In genomic region chr11:105577645-105578044, GRCh38 we compare ENCODE assay signal across 16 cellular contexts. TPM values are rescaled to one million over a fixed set of nuclear protein-coding genes. Genes with fewer than 3 reads are reported as not detected.
DNase-seq lines count a peak whose midpoint lies in the region; ATAC-seq and TF ChIP-seq lines count a peak whose summit lies in the region.
"Had no signal": no experiment of that assay in that cellular context is flagged by ENCODE, and none has a peak within 500 bp of the region (broad histone marks: within the 10 kb centered on the region; RNA-seq: fewer than 3 reads in every experiment).

No MANE protein-coding gene starts in this region.

- no peak overlapping the region for H2BK5ac ChIP-seq in mesendoderm (ENCODE audit: low read length)

- H3K4me1 Mint-ChIP-seq in chondrocyte (ENCODE audit: low read depth): no peaks in the 10 kb centered on the region
- no peaks in the 10 kb centered on the region for H3K4me1 Mint-ChIP-seq in effector memory CD8-positive, alpha-beta T cell (ENCODE audit: low read depth in 2 of 2)

- no peak overlapping the region for H3K56ac ChIP-seq in mesendoderm (ENCODE audit: low read length)

- no peak overlapping the region for H2AK5ac ChIP-seq in mesendoderm (ENCODE audit: low read length)

- WGBS in mesendoderm (ENCODE audit: extremely low coverage, insufficient coverage, low lambda C conversion rate): no CpG with 5 or more reads among the region's 2 CpGs

- H3K23ac ChIP-seq in mesendoderm (ENCODE audit: low read length): no peak overlapping the region

- no peak for TF ChIP-seq POLR2A in HCT116 (IDR thresholded peaks at IDR 0.05; ENCODE audit: borderline replicate concordance, extremely low read depth, insufficient read depth, insufficient read length)

- CTCF ChIA-PET in HCT116 (lab: Charles Lee): no interaction called here

- POLR2A ChIA-PET in HCT116 (lab: Charles Lee): no interaction called here

- no peak overlapping the region for H3K9ac ChIP-seq in HCT116 (ENCODE audit: low read length)
- H3K9ac ChIP-seq in OCI-LY3 (ENCODE audit: low read length): no peak overlapping the region
- no peak overlapping the region for H3K9ac ChIP-seq in mesendoderm (ENCODE audit: low read length)

- H3K4me1 ChIP-seq in HCT116 (ENCODE audit: control insufficient read depth in 1 of 2, insufficient read depth in 2 of 2, low read length in 2 of 2) (no peaks in the 10 kb centered on the region), OCI-LY3 (ENCODE audit: low read length) (no peaks in the 10 kb centered on the region), mesendoderm (ENCODE audit: control insufficient read depth, low read depth, low read length) (no peaks in the 10 kb centered on the region)
- H3K4me1 ChIP-seq: lower lobe of right lung, spleen, testis had no signal

- H3K36me3 Mint-ChIP-seq in chondrocyte (ENCODE audit: low read depth): no peaks in the 10 kb centered on the region
- H3K36me3 Mint-ChIP-seq in effector memory CD8-positive, alpha-beta T cell (ENCODE audit: insufficient read depth): no peaks in the 10 kb centered on the region

- H3K27me3 Mint-ChIP-seq in chondrocyte (ENCODE audit: low read depth): peaks cover 3% of the 10 kb centered on the region
- H3K27me3 Mint-ChIP-seq in effector memory CD8-positive, alpha-beta T cell: no peaks in the 10 kb centered on the region

- H3K9me2 ChIP-seq in HCT116 (ENCODE audit: insufficient read depth): no peaks in the 10 kb centered on the region

- H3K18ac ChIP-seq in mesendoderm (ENCODE audit: low read length): no peak overlapping the region

- intact Hi-C loops in HCT116 (cut with micrococcal nuclease): no loop called here

- no peaks in the 10 kb centered on the region for H3K79me1 ChIP-seq in mesendoderm (ENCODE audit: low read length)

- no peak for TF ChIP-seq RAD21 in HCT116 (IDR thresholded peaks at IDR 0.05; ENCODE audit: low read depth)

- H3K36me3 ChIP-seq in HCT116 (ENCODE audit: control insufficient read depth in 1 of 2, insufficient read depth in 2 of 2, low read length in 2 of 2): no peaks in the 10 kb centered on the region
- H3K36me3 ChIP-seq in OCI-LY3 (replicated peaks; ENCODE audit: low read depth, low read length): no peaks in the 10 kb centered on the region
- H3K36me3 ChIP-seq in mesendoderm (ENCODE audit: control insufficient read depth, insufficient read depth, low read length): no peaks in the 10 kb centered on the region
- H3K36me3 ChIP-seq: lower lobe of right lung, neutrophil, spleen had no signal

- no peak overlapping the region for H2BK15ac ChIP-seq in mesendoderm (replicated peaks; ENCODE audit: low read depth)

- no peak overlapping the region for H2BK120ac ChIP-seq in mesendoderm (ENCODE audit: low read depth, low read length)

- no peak overlapping the region for H4K5ac ChIP-seq in mesendoderm (ENCODE audit: low read length)

- ATAC-seq in HCT116 (peak; percentile 67), HG03460 (IDR thresholded peaks at IDR 0.05; ENCODE audit: unreplicated experiment) (no peak), GM21737 (IDR thresholded peaks at IDR 0.05; ENCODE audit: unreplicated experiment) (no peak)
- no peak for ATAC-seq in effector memory CD8-positive, alpha-beta T cell (replicated peaks)
- ATAC-seq: lower lobe of right lung had no signal

- BruUV-seq in HCT116 (replicated peaks; lab: Mats Ljungman, UMichigan): no TSS peak

- no peak overlapping the region for H4K8ac ChIP-seq in mesendoderm (ENCODE audit: low read depth, low read length)

- no peak for DNase-seq in HCT116 (ENCODE audit: low read depth, low spot score)
- DNase-seq in chondrocyte (ENCODE audit: low spot score): no peak
- DNase-seq in mesendoderm: peak; percentile 24
- no peak for DNase-seq in activated naive CD4-positive, alpha-beta T cell treated with Interleukin-2 at 50 U/mL for 16 hours
- no peak for DNase-seq in effector memory CD8-positive, alpha-beta T cell
- DNase-seq: activated CD4-positive, alpha-beta T cell treated with anti-CD3 and anti-CD28 coated beads, Interleukin-2, amount 50 U/mL, for 1 hour; KG1; lower lobe of right lung; NCI-H187; NK-92 treated with Interleukin-12 subunit alpha and Interleukin-12 subunit beta, amount 100 ng/mL, for 24 hours; spleen; testis had no signal

- H3K4me3 Mint-ChIP-seq in chondrocyte (ENCODE audit: unreplicated experiment): no peak overlapping the region
- no peak overlapping the region for H3K4me3 Mint-ChIP-seq in effector memory CD8-positive, alpha-beta T cell

- RAD21 ChIA-PET in HCT116 (lab: Charles Lee; ENCODE audit: low non-redundant PET in 1 of 2, low total read pairs in 2 of 2, uncharacterized antibody in 2 of 2, unreplicated experiment in 2 of 2): no interaction called here

- H3K27ac ChIP-seq in HCT116 (ENCODE audit: low read depth, low read length) (no peak overlapping the region), OCI-LY3 (ENCODE audit: low read length) (no peak overlapping the region), mesendoderm (ENCODE audit: low read depth, low read length) (no peak overlapping the region)
- H3K27ac ChIP-seq: lower lobe of right lung, neutrophil, spleen, testis had no signal

- H3K27ac Mint-ChIP-seq in chondrocyte (ENCODE audit: unreplicated experiment): no peak overlapping the region
- H3K27ac Mint-ChIP-seq in effector memory CD8-positive, alpha-beta T cell: no peak overlapping the region

- H3K4ac ChIP-seq in mesendoderm (ENCODE audit: low read depth, low read length): no peak overlapping the region

- H3K27me3 ChIP-seq in HCT116 (ENCODE audit: insufficient read depth, low read length) (no peaks in the 10 kb centered on the region), OCI-LY3 (ENCODE audit: low read depth, low read length) (no peaks in the 10 kb centered on the region), mesendoderm (ENCODE audit: insufficient read depth, low read length, poor library complexity) (no peaks in the 10 kb centered on the region)
- H3K27me3 ChIP-seq: neutrophil, spleen, testis had no signal

- H3K4me2 ChIP-seq in HCT116 (ENCODE audit: low read length) (no peak overlapping the region), OCI-LY3 (ENCODE audit: low read length) (no peak overlapping the region), mesendoderm (ENCODE audit: low read length) (no peak overlapping the region)

- no peaks in the 10 kb centered on the region for H3K9me3 ChIP-seq in HCT116 (ENCODE audit: control insufficient read depth in 1 of 2, insufficient read depth in 1 of 2, low read depth in 1 of 2, low read length in 2 of 2)
- H3K9me3 ChIP-seq in OCI-LY3 (ENCODE audit: insufficient read depth, low read length): no peaks in the 10 kb centered on the region
- H3K9me3 ChIP-seq: lower lobe of right lung, neutrophil, spleen, testis had no signal

- H3K79me2 ChIP-seq in HCT116 (ENCODE audit: insufficient read depth, low read length) (no peaks in the 10 kb centered on the region), OCI-LY3 (ENCODE audit: low read length) (no peaks in the 10 kb centered on the region), mesendoderm (ENCODE audit: control insufficient read depth, insufficient read depth, low read length) (no peaks in the 10 kb centered on the region)

- TF ChIP-seq CTCF in HCT116 (IDR thresholded peaks at IDR 0.05 in 2 of 3, conservative IDR thresholded peaks at IDR 0.05 in 1 of 3; ENCODE audit: borderline replicate concordance in 1 of 3, insufficient read depth in 1 of 3, low read depth in 2 of 3, low read length in 2 of 3) (peak in 2 of 3 experiments; percentile 7 to 12; a peak in 1 of 6 replicates), OCI-LY3 (IDR thresholded peaks at IDR 0.05; ENCODE audit: low read depth, low read length) (0 out of 2 replicates have a peak, but pooled peaks have one; percentile 5), chondrocyte (IDR thresholded peaks at IDR 0.05) (peak; percentile 1)

- H3K4me3 ChIP-seq in HCT116 (replicated peaks in 1 of 2; ENCODE audit: low read depth in 1 of 2, low read length in 2 of 2) (no peak overlapping the region), OCI-LY3 (ENCODE audit: low read length) (no peak overlapping the region), mesendoderm (ENCODE audit: low read length) (no peak overlapping the region)
- H3K4me3 ChIP-seq: lower lobe of right lung, spleen, testis had no signal

- peaks cover 6% of the 10 kb centered on the region for H3K9me3 Mint-ChIP-seq in chondrocyte (ENCODE audit: low read depth)
- no peaks in the 10 kb centered on the region for H3K9me3 Mint-ChIP-seq in effector memory CD8-positive, alpha-beta T cell

- H4K20me1 ChIP-seq in HCT116 (ENCODE audit: insufficient read depth) (no peaks in the 10 kb centered on the region), OCI-LY3 (ENCODE audit: insufficient read depth, low read length) (no peaks in the 10 kb centered on the region)

- no peak overlapping the region for H2AFZ ChIP-seq in HCT116 (ENCODE audit: low read depth, low read length, poor library complexity, severe bottlenecking)
- no peak overlapping the region for H2AFZ ChIP-seq in OCI-LY3 (ENCODE audit: low read depth, low read length)

TF ChIP-seq in HCT116, 20 proteins besides CTCF, POLR2A, EP300 and RAD21 (continues in another document):
- TF ChIP-seq EZH2phosphoT487 (IDR thresholded peaks at IDR 0.05; ENCODE audit: borderline replicate concordance) (no peak), JUND (IDR thresholded peaks at IDR 0.05) (no peak), SRF (IDR thresholded peaks at IDR 0.05; ENCODE audit: low read depth) (no peak), ELF1 (IDR thresholded peaks at IDR 0.05; ENCODE audit: borderline replicate concordance, low read depth) (no peak), TCF7L2 (IDR thresholded peaks at IDR 0.05; ENCODE audit: borderline replicate concordance, extremely low read depth, insufficient read depth, insufficient read length) (no peak), ZFX (IDR thresholded peaks at IDR 0.05) (no peak), SP1 (IDR thresholded peaks at IDR 0.05; ENCODE audit: low read depth) (no peak), EGR1 (IDR thresholded peaks at IDR 0.05; ENCODE audit: low read depth) (no peak), ZNF274 (IDR thresholded peaks at IDR 0.05; ENCODE audit: low read depth, low read length) (no peak)

RNA-seq across cellular contexts. Expression of gene GRIA4, which starts 32.2 kb away (rescaled TPM):
- total RNA-seq in HCT116 (2021; ENCODE audit: unreplicated experiment) (not detected), chondrocyte (not detected in 3 replicates)
- polyA plus RNA-seq in HCT116 (2012): 0.03 TPM in 1 of 2 replicates, not detected in the other
- polyA plus RNA-seq in mesendoderm (2013, experiment 1 of 2): 1.7 TPM
- polyA plus RNA-seq in mesendoderm (2013, experiment 2 of 2): 1.3 TPM
- total RNA-seq: lower lobe of right lung, spleen had no signal
- polyA plus RNA-seq: spleen had no signal
